ENCODE assay signal across 8 cellular contexts in genomic region chr1:235079443-235079967, GRCh38. TPM values are rescaled to one million over a fixed set of nuclear protein-coding genes. Genes with fewer than 3 reads are reported as not detected.
DNase-seq lines count a peak whose midpoint lies in the region; ATAC-seq and TF ChIP-seq lines count a peak whose summit lies in the region.

No MANE protein-coding gene starts in this region.

- H3K36me3 ChIP-seq in MM.1S (replicated peaks; ENCODE audit: insufficient read depth, low read length), result no peaks in the 10 kb centered on the region
- no peaks in the 10 kb centered on the region for H3K36me3 ChIP-seq in parathyroid adenoma (ENCODE audit: control insufficient read depth, insufficient read depth, low read length)

- TF ChIP-seq CTCF in MM.1S (IDR thresholded peaks at IDR 0.05; ENCODE audit: low read length) (peak; percentile 20; the same call in 1 of the 2 replicates), parathyroid adenoma (IDR thresholded peaks at IDR 0.05) (peak; percentile 7)

- peak overlapping the region; percentile 46 for H3K4me2 ChIP-seq in MM.1S (ENCODE audit: low read depth, low read length)
- peak overlapping the region; percentile 10 for H3K4me2 ChIP-seq in parathyroid adenoma (ENCODE audit: low read length)

- H3K4me1 ChIP-seq in MM.1S (ENCODE audit: low read length) (peaks cover 67% of the 10 kb centered on the region), parathyroid adenoma (peaks cover 12% of the 10 kb centered on the region)

- H3F3A ChIP-seq in MM.1S (ENCODE audit: insufficient read depth, low read length), result peaks cover 57% of the 10 kb centered on the region

- H2AFZ ChIP-seq in MM.1S (ENCODE audit: low read length) (peak overlapping the region; percentile 5; the same call in 1 of the 2 replicates), parathyroid adenoma (peak overlapping the region; percentile 54)

- in situ Hi-C loops in G401 (cut with HindIII; ENCODE audit: low sequenced_read_pairs), result loop anchor here (10.0 to 25.0 kb wide), 3 partner anchors 117 to 575 kb away; partner anchors contain the start of gene IRF2BP2

- ATAC-seq in GM19395 (IDR thresholded peaks at IDR 0.05; ENCODE audit: unreplicated experiment), result no peak

- peak overlapping the region; percentile 80 for H3K9ac ChIP-seq in MM.1S (ENCODE audit: low read length)
- H3K9ac ChIP-seq in parathyroid adenoma, result no peak overlapping the region

- no peaks in the 10 kb centered on the region for H3K27me3 ChIP-seq in MM.1S (replicated peaks; ENCODE audit: insufficient read depth, low read length)
- H3K27me3 ChIP-seq in parathyroid adenoma (ENCODE audit: control insufficient read depth, insufficient read depth, low read length), result no peaks in the 10 kb centered on the region

- no peaks in the 10 kb centered on the region for H3K9me2 ChIP-seq in MM.1S (replicated peaks; ENCODE audit: insufficient read depth, low read length)

- H3K4me3 ChIP-seq in MM.1S (ENCODE audit: low read length) (no peak overlapping the region), parathyroid adenoma (ENCODE audit: low read depth, low read length) (no peak overlapping the region)

- H3K79me2 ChIP-seq in MM.1S (ENCODE audit: low read length) (no peaks in the 10 kb centered on the region), parathyroid adenoma (no peaks in the 10 kb centered on the region)

- H4K20me1 ChIP-seq in MM.1S (ENCODE audit: insufficient read depth, low read length), result no peaks in the 10 kb centered on the region

- H3K27ac ChIP-seq in MM.1S (ENCODE audit: low read length) (peak overlapping the region; percentile 93), parathyroid adenoma (peak overlapping the region; percentile 57)

- H3K9me3 ChIP-seq in MM.1S (replicated peaks; ENCODE audit: insufficient read depth, low read length), result no peaks in the 10 kb centered on the region
- no peaks in the 10 kb centered on the region for H3K9me3 ChIP-seq in parathyroid adenoma (ENCODE audit: control insufficient read depth, low read length)

- peak; percentile 77 for DNase-seq in G401 (ENCODE audit: low spot score)
- DNase-seq in MM.1S, result peak; percentile 99
- peak; percentile 65 for DNase-seq in cerebellum (ENCODE audit: low spot score)
- no peak for DNase-seq in nucleus accumbens (lab: John Stamatoyannopoulos, UW)
- DNase-seq in SW 1271 (lab: John Stamatoyannopoulos, UW), result no peak
- DNase-seq in T-helper 9 cell, result no peak

RNA-seq across cellular contexts. Expression of gene TOMM20, which starts 49.1 kb away (rescaled TPM):
- 138 and 157 TPM in 2 replicates for total RNA-seq in G401 (2014; rRNA removed; shearing (Covaris generic))
- 84.5 TPM for total RNA-seq in cerebellum

Comparison
In these comparisons a context has a peak if more than half of its experiments do, and no peak if none do; other contexts are left out.
1. DNase-seq: peak in G401 (single experiment), MM.1S (single experiment) and cerebellum (single experiment); none in nucleus accumbens (0 of 56), SW 1271 (0 of 2) and T-helper 9 cell (single experiment).